ENCODE assay signal across 14 cellular contexts in the genomic region with DNA sequence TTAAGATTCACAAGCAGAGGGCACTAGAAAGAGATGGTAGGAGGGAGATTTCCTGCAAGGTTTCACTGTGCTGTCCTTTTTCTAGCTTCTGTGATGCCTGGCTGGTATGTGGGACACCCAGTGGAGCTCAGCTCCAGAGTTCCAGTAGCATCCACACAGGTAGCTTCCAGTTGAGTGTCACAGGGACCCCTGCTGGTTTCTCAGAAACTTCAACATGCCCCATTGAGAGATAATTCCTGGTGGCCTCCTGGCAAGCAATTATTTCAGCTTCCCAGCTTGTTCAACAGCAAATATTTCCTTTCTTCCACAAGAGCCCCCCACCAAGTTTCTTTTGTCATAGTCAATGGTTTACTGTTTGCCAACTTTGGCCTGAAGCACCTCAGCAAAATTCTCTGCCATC.
DNase-seq lines count a peak whose midpoint lies in the region; TF ChIP-seq lines count a peak whose summit lies in the region.
"Had no signal": no experiment of that assay in that cellular context is flagged by ENCODE, and none has a peak within 500 bp of the region (broad histone marks: within the 10 kb centered on the region; RNA-seq: fewer than 3 reads in every experiment).

No MANE protein-coding gene starts in this region.

- H2AFZ ChIP-seq in hepatocyte (no peak overlapping the region), mammary epithelial cell (ENCODE audit: low read depth, low read length) (no peak overlapping the region)

- DNase-seq in NCI-H82 (lab: John Stamatoyannopoulos, UW), result peak; percentile 55
- no peak for DNase-seq in NCI-H82 treated with DMSO at 0.1 percent for 48 hours (lab: John Stamatoyannopoulos, UW; ENCODE audit: unreplicated experiment)
- peak; percentile 18 for DNase-seq in OCI-M1 (lab: John Stamatoyannopoulos, UW)
- peak; percentile 28 for DNase-seq in hepatocyte (ENCODE audit: low spot score)
- DNase-seq in testis, result peak; percentile 26
- no peak for DNase-seq in effector memory CD4-positive, alpha-beta T cell
- DNase-seq in mammary epithelial cell, result no peak
- no peak for DNase-seq in GDM1 (lab: John Stamatoyannopoulos, UW)
- DNase-seq: activated naive CD4-positive, alpha-beta T cell; CD8-positive, alpha-beta T cell; effector memory CD8-positive, alpha-beta T cell; stimulated activated naive CD4-positive, alpha-beta T cell treated with Interleukin-2 at 50 U/mL for 16 hours had no signal

- TF ChIP-seq CTCF in hepatocyte (IDR thresholded peaks at IDR 0.05; ENCODE audit: poor library complexity) (peak; percentile 17), testis (IDR thresholded peaks at IDR 0.05) (no peak), mammary epithelial cell (conservative IDR thresholded peaks at IDR 0.05 in 1 of 2, IDR thresholded peaks at IDR 0.05 in 1 of 2; ENCODE audit: extremely low read depth in 1 of 2, insufficient read depth in 1 of 2, low read depth in 1 of 2, low read length in 2 of 2) (no peak)

- H3K4me2 ChIP-seq in hepatocyte (no peak overlapping the region), mammary epithelial cell (ENCODE audit: insufficient read depth, low read depth, low read length) (no peak overlapping the region)

- dilution Hi-C loops in mammary epithelial cell (cut with HindIII; ENCODE audit: low sequenced_read_pairs), result no loop called here

- H4K20me1 ChIP-seq in hepatocyte (ENCODE audit: insufficient read depth, poor library complexity, severe bottlenecking) (no peaks in the 10 kb centered on the region), mammary epithelial cell (ENCODE audit: insufficient read depth, low read length) (no peaks in the 10 kb centered on the region)

- H3K9me2 ChIP-seq in hepatocyte (replicated peaks; ENCODE audit: insufficient read depth), result no peaks in the 10 kb centered on the region

- intact Hi-C loops in testis (cut with DNase I; ENCODE audit: low total_unique reads) (no loop called here), mammary epithelial cell (cut with micrococcal nuclease) (no loop called here)

- H3K27ac ChIP-seq in hepatocyte, result no peak overlapping the region
- H3K27ac ChIP-seq in testis, result no peak overlapping the region
- H3K27ac ChIP-seq in effector memory CD4-positive, alpha-beta T cell (ENCODE audit: insufficient read depth, low read length, poor library complexity, severe bottlenecking), result no peak overlapping the region
- no peak overlapping the region for H3K27ac ChIP-seq in mammary epithelial cell (ENCODE audit: insufficient read depth, low read depth, low read length)
- H3K27ac ChIP-seq: neutrophil, SK-N-MC had no signal

- H3K36me3 ChIP-seq in hepatocyte (replicated peaks; ENCODE audit: insufficient read depth, low read depth), result no peaks in the 10 kb centered on the region
- no peaks in the 10 kb centered on the region for H3K36me3 ChIP-seq in testis (ENCODE audit: low read depth, missing control alignments)
- H3K36me3 ChIP-seq in effector memory CD4-positive, alpha-beta T cell (ENCODE audit: control insufficient read depth, insufficient read depth, low read length), result no peaks in the 10 kb centered on the region
- H3K36me3 ChIP-seq in mammary epithelial cell (ENCODE audit: insufficient read depth, low read length), result no peaks in the 10 kb centered on the region
- H3K36me3 ChIP-seq: neutrophil had no signal

- H3K4me3 ChIP-seq in hepatocyte, result no peak overlapping the region
- no peak overlapping the region for H3K4me3 ChIP-seq in testis
- H3K4me3 ChIP-seq in effector memory CD4-positive, alpha-beta T cell (ENCODE audit: insufficient read depth, low read depth, low read length, poor library complexity, severe bottlenecking), result no peak overlapping the region
- H3K4me3 ChIP-seq in mammary epithelial cell (replicated peaks in 1 of 3; ENCODE audit: insufficient read depth in 1 of 3, low read depth in 2 of 3, low read length in 3 of 3), result no peak overlapping the region
- H3K4me3 ChIP-seq: SK-N-MC had no signal

- H3K27me3 ChIP-seq in hepatocyte, result no peaks in the 10 kb centered on the region
- H3K27me3 ChIP-seq in testis, result no peaks in the 10 kb centered on the region
- H3K27me3 ChIP-seq in effector memory CD4-positive, alpha-beta T cell (replicated peaks; ENCODE audit: control insufficient read depth, insufficient read depth, low read length, poor library complexity, severe bottlenecking), result no peaks in the 10 kb centered on the region
- no peaks in the 10 kb centered on the region for H3K27me3 ChIP-seq in mammary epithelial cell (ENCODE audit: insufficient read depth, low read length)
- H3K27me3 ChIP-seq: neutrophil had no signal

- H3K79me2 ChIP-seq in hepatocyte (no peaks in the 10 kb centered on the region), mammary epithelial cell (ENCODE audit: insufficient read depth, low read length) (no peaks in the 10 kb centered on the region)

- H3K4me1 ChIP-seq in hepatocyte (ENCODE audit: insufficient read depth) (peaks cover 5% of the 10 kb centered on the region), testis (peaks cover 3% of the 10 kb centered on the region), mammary epithelial cell (ENCODE audit: insufficient read depth, low read length) (no peaks in the 10 kb centered on the region)
- H3K4me1 ChIP-seq in effector memory CD4-positive, alpha-beta T cell (ENCODE audit: control insufficient read depth, insufficient read depth, low read length, poor library complexity, severe bottlenecking), result no peaks in the 10 kb centered on the region

- CTCF ChIA-PET in mammary epithelial cell (lab: Charles Lee; ENCODE audit: low non-redundant PET), result no interaction called here

- H3K9me3 ChIP-seq in hepatocyte (ENCODE audit: low read depth), result no peaks in the 10 kb centered on the region
- H3K9me3 ChIP-seq in testis, result no peaks in the 10 kb centered on the region
- H3K9me3 ChIP-seq in effector memory CD4-positive, alpha-beta T cell (ENCODE audit: control insufficient read depth, low read length), result no peaks in the 10 kb centered on the region
- peaks cover 3% of the 10 kb centered on the region for H3K9me3 ChIP-seq in mammary epithelial cell (replicated peaks; ENCODE audit: insufficient read depth, low read length)
- H3K9me3 ChIP-seq: neutrophil had no signal

- TF ChIP-seq POLR2A in testis (IDR thresholded peaks at IDR 0.05), result no peak

- H3K9ac ChIP-seq in mammary epithelial cell (ENCODE audit: insufficient read depth, low read length), result no peak overlapping the region

- no TSS peak for BruUV-seq in mammary epithelial cell (replicated peaks; lab: Mats Ljungman, UMichigan)

- in situ Hi-C loops in mammary epithelial cell (cut with MboI; ENCODE audit: low sequenced_read_pairs in 2 of 2), result no loop called here

Comparison
In these comparisons a context has a peak if more than half of its experiments do, and no peak if none do; other contexts are left out.
1. DNase-seq: peak in NCI-H82 (single experiment), OCI-M1 (single experiment), hepatocyte (single experiment) and testis (single experiment); none in NCI-H82 treated with DMSO at 0.1 percent for 48 hours (single experiment), effector memory CD4-positive, alpha-beta T cell (0 of 3), mammary epithelial cell (single experiment) and GDM1 (single experiment).